Comparison of ENCODE assay signal across 18 cellular contexts in the genomic region with DNA sequence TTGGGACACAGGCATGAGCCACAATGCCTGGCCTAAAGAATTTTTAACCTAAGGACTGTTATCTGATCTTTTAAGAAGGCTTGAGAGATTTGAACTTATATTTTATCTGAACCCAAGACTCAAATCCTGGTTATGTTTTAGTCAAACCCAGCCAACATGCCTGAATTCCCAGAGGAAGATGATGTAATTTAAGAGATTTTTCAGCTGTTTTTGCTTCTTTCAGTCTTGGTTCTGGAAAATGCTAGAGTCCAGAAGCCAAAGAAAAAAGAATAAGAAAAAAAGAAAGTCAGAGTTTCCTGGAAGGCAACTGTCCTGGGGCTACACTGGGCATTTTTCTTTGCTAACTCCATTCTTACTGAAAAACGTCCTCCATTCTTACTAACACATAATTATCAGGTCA.
DNase-seq lines count a peak whose midpoint lies in the region; ATAC-seq and TF ChIP-seq lines count a peak whose summit lies in the region.
"Had no signal": no experiment of that assay in that cellular context is flagged by ENCODE, and none has a peak within 500 bp of the region (broad histone marks: within the 10 kb centered on the region; RNA-seq: fewer than 3 reads in every experiment).

No MANE protein-coding gene starts in this region.

- peaks cover 23% of the 10 kb centered on the region for H3K4me1 ChIP-seq in adipocyte (ENCODE audit: control insufficient read depth, insufficient read depth, low read length)
- H3K4me1 ChIP-seq: BLaER1, SJCRH30 had no signal

- H3K27ac Mint-ChIP-seq in osteocyte (ENCODE audit: unreplicated experiment), result peak overlapping the region; percentile 69
- H3K27ac Mint-ChIP-seq: CD8-positive, alpha-beta memory T cell; HFFc6 had no signal

- peaks cover 12% of the 10 kb centered on the region for H3K9me3 ChIP-seq in adipocyte (ENCODE audit: control insufficient read depth, low read length)
- H3K9me3 ChIP-seq: SJCRH30 had no signal

- H3K27me3 ChIP-seq in adipocyte (replicated peaks; ENCODE audit: control insufficient read depth, insufficient read depth, low read length), result no peaks in the 10 kb centered on the region
- H3K27me3 ChIP-seq: BLaER1 had no signal

- H3K27me3 Mint-ChIP-seq in osteocyte (ENCODE audit: unreplicated experiment), result peaks cover 7% of the 10 kb centered on the region
- H3K27me3 Mint-ChIP-seq: CD8-positive, alpha-beta memory T cell had no signal

- no peak for ATAC-seq in GM18858 (IDR thresholded peaks at IDR 0.05; ENCODE audit: unreplicated experiment)
- no peak for ATAC-seq in HG02938 (IDR thresholded peaks at IDR 0.05; ENCODE audit: unreplicated experiment)

- H3K9me3 Mint-ChIP-seq in osteocyte (ENCODE audit: unreplicated experiment), result peaks cover 6% of the 10 kb centered on the region

- H3K4me3 Mint-ChIP-seq in osteocyte (ENCODE audit: unreplicated experiment), result no peak overlapping the region
- H3K4me3 Mint-ChIP-seq: CD8-positive, alpha-beta memory T cell; HFFc6 had no signal

- DNase-seq in AG10803 (ENCODE audit: low read depth) (peak; percentile 58), adipocyte (ENCODE audit: low read depth) (peak; percentile 72), fibroblast of pulmonary artery (ENCODE audit: low read depth) (peak; percentile 71), osteocyte (ENCODE audit: extremely low spot score, unreplicated experiment) (no peak), cerebellar nuclear complex (lab: John Stamatoyannopoulos, UW) (no peak)
- DNase-seq in stimulated activated CD8-positive, alpha-beta memory T cell treated with anti-CD3 and anti-CD28 coated beads, Interleukin-4, amount 100 ng/mL, for 48 hours, result no peak
- DNase-seq: CD8-positive, alpha-beta memory T cell; DND-41; GDM1; HFFc6; Karpas-422; NCI-H187 treated with DMSO at 0.1 percent for 48 hours; NCI-H2171 treated with DMSO at 0.1 percent for 48 hours; NCI-H510A treated with DMSO at 0.1 percent for 48 hours; SJCRH30 had no signal

- H3K4me3 ChIP-seq in AG10803 (ENCODE audit: low read length) (no peak overlapping the region), adipocyte (ENCODE audit: low read length) (no peak overlapping the region), fibroblast of pulmonary artery (replicated peaks; ENCODE audit: low read depth, low read length) (no peak overlapping the region)
- H3K4me3 ChIP-seq: BLaER1, SJCRH30 had no signal

- H3K36me3 ChIP-seq in adipocyte (ENCODE audit: control insufficient read depth, insufficient read depth, low read length, severe bottlenecking), result no peaks in the 10 kb centered on the region
- H3K36me3 ChIP-seq: BLaER1, SJCRH30 had no signal

- H3K4me1 Mint-ChIP-seq in osteocyte (ENCODE audit: unreplicated experiment), result peaks cover 19% of the 10 kb centered on the region

- TF ChIP-seq CTCF in AG10803 (conservative IDR thresholded peaks at IDR 0.05; ENCODE audit: low read length) (no peak), fibroblast of pulmonary artery (IDR thresholded peaks at IDR 0.05; ENCODE audit: low read length, missing control alignments) (no peak), osteocyte (IDR thresholded peaks at IDR 0.05) (no peak)

- H3K9ac ChIP-seq in adipocyte (ENCODE audit: low read length), result no peak overlapping the region
- H3K9ac ChIP-seq: BLaER1 had no signal

- H3K36me3 Mint-ChIP-seq in osteocyte (ENCODE audit: unreplicated experiment), result peaks cover 3% of the 10 kb centered on the region

Comparison
In these comparisons a context has a peak if more than half of its experiments do, and no peak if none do; other contexts are left out.
1. DNase-seq: peak in AG10803 (single experiment), adipocyte (single experiment) and fibroblast of pulmonary artery (single experiment); none in osteocyte (single experiment), stimulated activated CD8-positive, alpha-beta memory T cell treated with anti-CD3 and anti-CD28 coated beads, Interleukin-4, amount 100 ng/mL, for 48 hours (single experiment) and cerebellar nuclear complex (0 of 2).